Comparison of ENCODE assay signal across 9 cellular contexts in the genomic region with DNA sequence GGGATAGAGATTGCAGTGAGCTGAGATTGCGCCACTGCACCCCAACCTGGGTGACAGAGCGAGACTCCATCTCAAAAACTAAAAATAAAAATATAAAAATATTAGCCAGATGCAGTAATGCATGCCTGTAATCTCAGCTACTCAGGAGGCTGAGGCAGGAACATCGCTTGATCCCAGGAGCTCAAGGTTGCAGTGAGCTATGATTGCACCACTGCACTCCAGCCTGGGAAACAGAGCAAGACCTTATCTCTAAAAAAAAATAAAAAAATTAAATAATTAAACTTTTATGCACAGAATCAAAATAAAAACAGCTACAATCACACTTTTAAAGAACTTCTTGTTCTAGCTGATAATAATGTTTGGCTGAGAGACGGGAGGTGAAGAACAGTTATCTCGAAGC.
"Had no signal": no experiment of that assay in that cellular context is flagged by ENCODE, and none has a peak within 500 bp of the region (broad histone marks: within the 10 kb centered on the region; RNA-seq: fewer than 3 reads in every experiment).

No MANE protein-coding gene starts in this region.

- H3K4me1 ChIP-seq: HAP-1 had no signal

- H3K4me3 ChIP-seq: GM23248, GM23338, HAP-1 had no signal

- DNase-seq: GM23248, GOT3, H7, H9, HCEC 1CT, HFFc6 had no signal

- H3K27ac ChIP-seq: GM23248 had no signal

- ATAC-seq: GM23338, HCT116 had no signal

- H3K36me3 ChIP-seq: HAP-1 had no signal
